1 cellular context compared by ENCODE assay signal in the genomic region with DNA sequence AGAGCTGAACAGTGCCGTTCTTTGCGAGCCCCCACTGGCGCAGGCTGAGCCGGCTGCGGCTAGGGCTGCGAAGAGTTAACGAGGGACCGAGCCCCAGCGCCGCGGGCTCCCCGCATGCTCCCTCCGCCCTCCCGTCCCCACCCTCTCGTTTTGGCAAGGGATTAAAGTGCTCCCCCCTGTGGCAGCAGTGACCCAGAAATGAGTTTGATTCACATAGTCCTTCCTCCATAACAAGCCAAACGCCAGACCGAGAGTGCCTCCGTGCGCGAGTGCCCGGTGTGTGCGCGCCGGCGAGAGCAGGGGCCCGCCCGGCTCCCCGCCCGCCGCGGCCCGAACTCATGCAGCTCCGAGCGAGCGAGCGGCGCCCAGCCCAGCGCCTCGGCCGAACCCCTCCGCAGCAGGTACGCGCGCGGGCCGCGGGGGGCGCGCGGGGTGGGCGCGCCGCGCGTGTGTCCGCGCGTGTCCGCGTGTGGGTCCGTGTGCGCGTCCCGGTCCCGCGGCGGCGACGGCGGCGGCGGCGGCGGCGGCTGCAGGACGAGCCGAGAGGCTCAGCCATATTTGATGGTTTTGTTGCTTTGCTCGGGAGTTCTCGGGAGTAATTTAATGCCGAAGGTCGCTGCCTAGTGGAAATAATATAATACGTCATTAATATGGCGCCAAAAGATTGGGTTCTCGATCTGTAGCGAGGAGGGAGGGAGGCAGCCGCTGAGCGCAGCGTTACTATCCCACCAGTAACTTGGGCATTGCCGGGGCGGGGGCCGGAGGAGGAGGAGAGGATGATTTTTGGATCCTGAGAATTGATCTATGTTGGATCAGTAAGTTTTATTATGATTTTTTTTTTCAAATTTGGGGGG.
A peak's percentile ranks its signal among the peaks of the same experiment; 100 is the strongest.
TF ChIP-seq lines count a peak whose summit lies in the region.

A gene (plus strand): TSS at position 224 of the 854 bp plus-strand sequence. CDS start 22,059 bp downstream, outside the sequence.

TF ChIP-seq in SK-N-SH, 30 proteins besides CTCF, POLR2A, EP300 and RAD21 (continued from another document):
- TF ChIP-seq, protein P1, sequence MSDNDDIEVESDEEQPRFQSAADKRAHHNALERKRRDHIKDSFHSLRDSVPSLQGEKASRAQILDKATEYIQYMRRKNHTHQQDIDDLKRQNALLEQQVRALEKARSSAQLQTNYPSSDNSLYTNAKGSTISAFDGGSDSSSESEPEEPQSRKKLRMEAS (IDR thresholded peaks at IDR 0.05; ENCODE audit: low read depth), result peak; percentile 70
- TF ChIP-seq TAF1 (IDR thresholded peaks at IDR 0.05; ENCODE audit: borderline replicate concordance, low read depth, low read length) (peak; percentile 74), TEAD4 (IDR thresholded peaks at IDR 0.05; ENCODE audit: borderline replicate concordance, insufficient read depth) (no peak), TCF12 (IDR thresholded peaks at IDR 0.05) (no peak; the same call in 1 of the 2 replicates), ELF1 (IDR thresholded peaks at IDR 0.05) (no peak), GATA2 (CRISPR knock-in tag; IDR thresholded peaks at IDR 0.05) (no peak), EZH2phosphoT487 (IDR thresholded peaks at IDR 0.05; ENCODE audit: borderline replicate concordance, low read depth) (no peak), FOXJ3 (CRISPR knock-in tag; IDR thresholded peaks at IDR 0.05) (no peak), RFX5 (IDR thresholded peaks at IDR 0.05; ENCODE audit: low read length) (no peak), NFIC (IDR thresholded peaks at IDR 0.05; ENCODE audit: borderline replicate concordance) (peak; percentile 65), MXI1 (IDR thresholded peaks at IDR 0.05; ENCODE audit: low read depth, low read length) (peak; percentile 72), POLR2AphosphoS5 (IDR thresholded peaks at IDR 0.05; ENCODE audit: low read depth, low read length) (no peak; the same call in 1 of the 2 replicates), SIN3A (IDR thresholded peaks at IDR 0.05; ENCODE audit: borderline replicate concordance, low read depth, low read length) (peak; percentile 78; the same call in 1 of the 2 replicates), SMC3 (IDR thresholded peaks at IDR 0.05; ENCODE audit: low read depth, low read length) (peak; percentile 96), FOXM1 (IDR thresholded peaks at IDR 0.05; ENCODE audit: low read depth) (no peak), MEF2A (IDR thresholded peaks at IDR 0.05; ENCODE audit: borderline replicate concordance, low read depth) (no peak), CHD2 (IDR thresholded peaks at IDR 0.05; ENCODE audit: low read length, partially characterized antibody) (peak; percentile 79), YY1 (IDR thresholded peaks at IDR 0.05; ENCODE audit: low read depth) (peak; percentile 80)
- TF ChIP-seq, protein P2, sequence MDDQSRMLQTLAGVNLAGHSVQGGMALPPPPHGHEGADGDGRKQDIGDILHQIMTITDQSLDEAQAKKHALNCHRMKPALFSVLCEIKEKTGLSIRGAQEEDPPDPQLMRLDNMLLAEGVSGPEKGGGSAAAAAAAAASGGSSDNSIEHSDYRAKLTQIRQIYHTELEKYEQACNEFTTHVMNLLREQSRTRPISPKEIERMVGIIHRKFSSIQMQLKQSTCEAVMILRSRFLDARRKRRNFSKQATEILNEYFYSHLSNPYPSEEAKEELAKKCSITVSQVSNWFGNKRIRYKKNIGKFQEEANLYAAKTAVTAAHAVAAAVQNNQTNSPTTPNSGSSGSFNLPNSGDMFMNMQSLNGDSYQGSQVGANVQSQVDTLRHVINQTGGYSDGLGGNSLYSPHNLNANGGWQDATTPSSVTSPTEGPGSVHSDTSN (IDR thresholded peaks at IDR 0.05), result no peak; the same call in 1 of the 2 replicates
- TF ChIP-seq, protein P3, sequence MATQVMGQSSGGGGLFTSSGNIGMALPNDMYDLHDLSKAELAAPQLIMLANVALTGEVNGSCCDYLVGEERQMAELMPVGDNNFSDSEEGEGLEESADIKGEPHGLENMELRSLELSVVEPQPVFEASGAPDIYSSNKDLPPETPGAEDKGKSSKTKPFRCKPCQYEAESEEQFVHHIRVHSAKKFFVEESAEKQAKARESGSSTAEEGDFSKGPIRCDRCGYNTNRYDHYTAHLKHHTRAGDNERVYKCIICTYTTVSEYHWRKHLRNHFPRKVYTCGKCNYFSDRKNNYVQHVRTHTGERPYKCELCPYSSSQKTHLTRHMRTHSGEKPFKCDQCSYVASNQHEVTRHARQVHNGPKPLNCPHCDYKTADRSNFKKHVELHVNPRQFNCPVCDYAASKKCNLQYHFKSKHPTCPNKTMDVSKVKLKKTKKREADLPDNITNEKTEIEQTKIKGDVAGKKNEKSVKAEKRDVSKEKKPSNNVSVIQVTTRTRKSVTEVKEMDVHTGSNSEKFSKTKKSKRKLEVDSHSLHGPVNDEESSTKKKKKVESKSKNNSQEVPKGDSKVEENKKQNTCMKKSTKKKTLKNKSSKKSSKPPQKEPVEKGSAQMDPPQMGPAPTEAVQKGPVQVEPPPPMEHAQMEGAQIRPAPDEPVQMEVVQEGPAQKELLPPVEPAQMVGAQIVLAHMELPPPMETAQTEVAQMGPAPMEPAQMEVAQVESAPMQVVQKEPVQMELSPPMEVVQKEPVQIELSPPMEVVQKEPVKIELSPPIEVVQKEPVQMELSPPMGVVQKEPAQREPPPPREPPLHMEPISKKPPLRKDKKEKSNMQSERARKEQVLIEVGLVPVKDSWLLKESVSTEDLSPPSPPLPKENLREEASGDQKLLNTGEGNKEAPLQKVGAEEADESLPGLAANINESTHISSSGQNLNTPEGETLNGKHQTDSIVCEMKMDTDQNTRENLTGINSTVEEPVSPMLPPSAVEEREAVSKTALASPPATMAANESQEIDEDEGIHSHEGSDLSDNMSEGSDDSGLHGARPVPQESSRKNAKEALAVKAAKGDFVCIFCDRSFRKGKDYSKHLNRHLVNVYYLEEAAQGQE (IDR thresholded peaks at IDR 0.05; ENCODE audit: low read depth, low read length), result peak; percentile 13; the same call in 1 of the 2 replicates
